8 cellular contexts compared by ENCODE assay signal in genomic region chr3:47009225-47010049, GRCh38.
DNase-seq lines count a peak whose midpoint lies in the region.

No MANE protein-coding gene starts in this region.

- no peaks in the 10 kb centered on the region for H3K9me3 ChIP-seq in ES-I3 (ENCODE audit: control insufficient read depth, insufficient read depth, low read length)

- peak overlapping the region; percentile 73 for H3K9ac ChIP-seq in ES-I3 (ENCODE audit: low read depth, low read length)

- H3K4me1 ChIP-seq in ES-I3 (ENCODE audit: insufficient read depth, low read length): 0 out of 2 replicates have a peak, but pooled peaks cover 5% of the 10 kb centered on the region

- peak; percentile 88 for DNase-seq in HCEC 1CT
- DNase-seq in NCI-H2107 treated with DMSO at 0.1 percent for 48 hours (lab: John Stamatoyannopoulos, UW; ENCODE audit: unreplicated experiment): peak; percentile 20
- peak; percentile 39 for DNase-seq in activated CD8-positive, alpha-beta memory T cell treated with anti-CD3 and anti-CD28 coated beads, Interleukin-2, amount 50 U/mL, for 24 hours (ENCODE audit: extremely low read depth)
- peak; percentile 98 for DNase-seq in epidermal melanocyte (ENCODE audit: insufficient read length, low spot score)
- DNase-seq in middle frontal gyrus (ENCODE audit: extremely low spot score, low spot score): peak; percentile 87
- peak; percentile 81 to 84 for DNase-seq in stimulated activated CD8-positive, alpha-beta memory T cell treated with anti-CD3 and anti-CD28 coated beads, Interleukin-15, amount 100 ng/mL, for 48 hours (ENCODE audit: low read depth in 2 of 2)
- DNase-seq in UCSD-AML1 (lab: John Stamatoyannopoulos, UW; ENCODE audit: unreplicated experiment): no peak

- H3K36me3 ChIP-seq in ES-I3 (ENCODE audit: insufficient read depth, low read length): no peaks in the 10 kb centered on the region; the same call in 1 of the 2 replicates
